Comparison of ENCODE assay signal across 30 cellular contexts in the genomic region with DNA sequence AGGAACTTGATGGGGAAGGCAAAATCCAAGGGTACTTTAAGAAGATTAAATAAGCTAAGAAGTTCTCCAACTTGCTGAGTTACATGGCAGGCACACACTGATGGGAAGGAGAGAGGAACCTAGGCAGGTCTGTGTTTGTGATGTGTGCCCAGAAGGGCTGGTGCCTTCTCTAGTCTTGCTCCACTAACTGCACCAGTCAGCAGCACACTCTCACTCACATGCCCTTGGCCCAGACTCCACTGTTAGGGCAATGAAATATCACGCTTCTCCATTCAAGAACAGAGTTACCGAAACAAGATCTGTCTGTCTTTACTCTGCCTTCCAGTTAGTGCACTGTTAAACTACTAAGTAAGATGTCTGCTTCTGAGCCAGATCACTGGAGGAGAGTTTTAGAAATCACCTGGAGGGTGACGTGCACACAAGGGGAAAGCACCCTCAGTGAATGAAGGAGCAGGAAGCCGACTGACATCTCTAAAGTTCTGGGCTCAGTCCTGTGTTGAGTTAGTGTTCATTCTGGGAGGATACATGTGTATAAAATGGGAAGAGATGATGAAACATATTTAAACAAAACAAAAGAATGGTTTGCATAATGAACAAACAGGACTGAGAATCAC.
A peak's percentile ranks its signal among the peaks of the same experiment; 100 is the strongest.
DNase-seq lines count a peak whose midpoint lies in the region; ATAC-seq and FAIRE-seq lines count a peak whose summit lies in the region.
"Had no signal": no experiment of that assay in that cellular context is flagged by ENCODE, and none has a peak within 500 bp of the region (broad histone marks: within the 10 kb centered on the region; RNA-seq: fewer than 3 reads in every experiment).

No MANE protein-coding gene starts in this region.

- H3K9me3 ChIP-seq in HAP-1 (no peaks in the 10 kb centered on the region), aorta (ENCODE audit: control insufficient read depth, low read length) (no peaks in the 10 kb centered on the region)
- H3K9me3 ChIP-seq: colonic mucosa, right lobe of liver, tibial artery had no signal

- ATAC-seq in HG02610 (IDR thresholded peaks at IDR 0.05; ENCODE audit: unreplicated experiment) (peak; percentile 77), naive B cell (ENCODE audit: low read depth in 2 of 2) (peak; percentile 70 to 71), GM18861 (IDR thresholded peaks at IDR 0.05; ENCODE audit: unreplicated experiment) (no peak), aorta (ENCODE audit: low FRiP score) (no peak)
- ATAC-seq: esophagus mucosa; foreskin keratinocyte; GM23338; right lobe of liver; stimulated activated naive CD8-positive, alpha-beta T cell treated with anti-CD3 and anti-CD28 coated beads, Interleukin-15, amount 100 ng/mL, for 72 hours had no signal

- H3K36me3 Mint-ChIP-seq in IgD-negative memory B cell = peaks cover 3% of the 10 kb centered on the region
- H3K36me3 Mint-ChIP-seq in naive B cell = peaks cover 0 to 7% of the 10 kb centered on the region in 2 donors
- H3K36me3 Mint-ChIP-seq in activated CD4-positive, alpha-beta memory T cell treated with anti-CD3 and anti-CD28 coated beads, Interleukin-2, amount 10 ng/mL, durations not matched to agents 7 days and 5 days (ENCODE audit: low read depth) = no peaks in the 10 kb centered on the region

- H3K27ac Mint-ChIP-seq in IgD-negative memory B cell = peak overlapping the region in 2 of 3 donors; percentile 9 to 47
- peak overlapping the region; percentile 30 to 88 (median 68) for H3K27ac Mint-ChIP-seq in naive B cell
- H3K27ac Mint-ChIP-seq in activated CD4-positive, alpha-beta memory T cell treated with anti-CD3 and anti-CD28 coated beads, Interleukin-2, amount 10 ng/mL, durations not matched to agents 7 days and 5 days = no peak overlapping the region
- H3K27ac Mint-ChIP-seq: activated CD4-positive, alpha-beta T cell treated with anti-CD3 and anti-CD28 coated beads, Interleukin-2, amount 10 ng/mL, durations not matched to agents 24 days and 14 days; GM23338; immature natural killer cell had no signal

- H3K36me3 ChIP-seq in HAP-1 (replicated peaks) (no peaks in the 10 kb centered on the region), aorta (ENCODE audit: control insufficient read depth in 1 of 2, insufficient read depth in 2 of 2, low read length in 1 of 2) (no peaks in the 10 kb centered on the region)
- H3K36me3 ChIP-seq: colonic mucosa, right lobe of liver, tibial artery had no signal

- H3K4me1 Mint-ChIP-seq in IgD-negative memory B cell = peaks cover 12 to 20% (median 12%) of the 10 kb centered on the region in 3 donors
- peaks cover 18 to 30% (median 27%) of the 10 kb centered on the region in 3 donors for H3K4me1 Mint-ChIP-seq in naive B cell
- no peaks in the 10 kb centered on the region for H3K4me1 Mint-ChIP-seq in activated CD4-positive, alpha-beta memory T cell treated with anti-CD3 and anti-CD28 coated beads, Interleukin-2, amount 10 ng/mL, durations not matched to agents 7 days and 5 days
- H3K4me1 Mint-ChIP-seq: activated CD4-positive, alpha-beta T cell treated with anti-CD3 and anti-CD28 coated beads, Interleukin-2, amount 10 ng/mL, durations not matched to agents 24 days and 14 days; immature natural killer cell; stimulated activated naive CD8-positive, alpha-beta T cell treated with anti-CD3 and anti-CD28 coated beads, Interleukin-15, amount 100 ng/mL, for 72 hours had no signal

- POLR2A ChIA-PET in activated CD4-positive, alpha-beta memory T cell treated with anti-CD3 and anti-CD28 coated beads, Interleukin-2, amount 10 ng/mL, durations not matched to agents 7 days and 5 days (lab: Charles Lee) = no interaction called here

- H3K4me3 ChIP-seq in HAP-1 (no peak overlapping the region), aorta (ENCODE audit: low read length in 2 of 2) (no peak overlapping the region)
- H3K4me3 ChIP-seq: colonic mucosa, GM23338, right lobe of liver, tibial artery had no signal

- H3K27me3 ChIP-seq in HAP-1 (ENCODE audit: low read depth) (no peaks in the 10 kb centered on the region), aorta (ENCODE audit: control insufficient read depth in 1 of 2, insufficient read depth in 2 of 2, low read length in 1 of 2) (no peaks in the 10 kb centered on the region)
- H3K27me3 ChIP-seq: colonic mucosa, foreskin keratinocyte, right lobe of liver, tibial artery had no signal

- peak overlapping the region in 1 of 4 donors; percentile 54 for H3K4me3 Mint-ChIP-seq in IgD-negative memory B cell
- peak overlapping the region in 1 of 8 donors; percentile 27 for H3K4me3 Mint-ChIP-seq in naive B cell
- no peak overlapping the region for H3K4me3 Mint-ChIP-seq in activated CD4-positive, alpha-beta memory T cell treated with anti-CD3 and anti-CD28 coated beads, Interleukin-2, amount 10 ng/mL, durations not matched to agents 7 days and 5 days
- H3K4me3 Mint-ChIP-seq: activated CD4-positive, alpha-beta T cell treated with anti-CD3 and anti-CD28 coated beads, Interleukin-2, amount 10 ng/mL, durations not matched to agents 24 days and 14 days; GM23338; immature natural killer cell; stimulated activated naive CD8-positive, alpha-beta T cell treated with anti-CD3 and anti-CD28 coated beads, Interleukin-15, amount 100 ng/mL, for 72 hours had no signal

- in situ Hi-C loops in HAP-1 (cut with MboI; ENCODE audit: low sequenced_read_pairs) = no loop called here

- intact Hi-C loops in aorta (cut with DNase I) = loop anchor here in 1 of 2 donors (10.0 kb wide), 1 partner anchor 156 kb away; no protein-coding TSS in a partner anchor

- FAIRE-seq in GM18507 (lab: Jason Lieb, UNC) = peak; percentile 55

- DNase-seq in GM18507 (ENCODE audit: extremely low spot score, insufficient read length, low read depth) (no peak), naive B cell (peak; percentile 26), HAP-1 (ENCODE audit: low spot score in 2 of 2) (no peak), aorta (no peak)
- DNase-seq in activated CD4-positive, alpha-beta memory T cell treated with anti-CD3 and anti-CD28 coated beads, Interleukin-2, amount 10 ng/mL, durations not matched to agents 7 days and 5 days = no peak
- DNase-seq: activated CD4-positive, alpha-beta T cell treated with anti-CD3 and anti-CD28 coated beads, Interleukin-2, amount 10 ng/mL, durations not matched to agents 24 days and 14 days; activated naive CD4-positive, alpha-beta T cell treated with anti-CD3 and anti-CD28 coated beads, Interleukin-2, amount 50 U/mL, for 16 hours; amygdala; C1 segment of cervical spinal cord; Calu3; colonic mucosa; foreskin keratinocyte; hippocampal formation; immature natural killer cell; KG1; mesenchymal stem cell; MM.1S; NCI-H146; NCI-H2171; NCI-H524 treated with DMSO at 0.1 percent for 48 hours; right lobe of liver; stimulated activated CD4-positive, alpha-beta T cell treated with anti-CD3 and anti-CD28 coated beads, Interleukin-12 subunit alpha, Interleukin-12 subunit beta, amount 100 ng/mL, for 4 hours; stimulated activated naive CD8-positive, alpha-beta T cell treated with anti-CD3 and anti-CD28 coated beads, Interleukin-15, amount 100 ng/mL, for 72 hours; T-helper 2 cell; tibial artery had no signal

- H3K27me3 Mint-ChIP-seq in IgD-negative memory B cell = no peaks in the 10 kb centered on the region
- H3K27me3 Mint-ChIP-seq in naive B cell = no peaks in the 10 kb centered on the region
- no peaks in the 10 kb centered on the region for H3K27me3 Mint-ChIP-seq in activated CD4-positive, alpha-beta memory T cell treated with anti-CD3 and anti-CD28 coated beads, Interleukin-2, amount 10 ng/mL, durations not matched to agents 7 days and 5 days
- H3K27me3 Mint-ChIP-seq: stimulated activated naive CD8-positive, alpha-beta T cell treated with anti-CD3 and anti-CD28 coated beads, Interleukin-15, amount 100 ng/mL, for 72 hours had no signal

- CTCF ChIA-PET in activated CD4-positive, alpha-beta memory T cell treated with anti-CD3 and anti-CD28 coated beads, Interleukin-2, amount 10 ng/mL, durations not matched to agents 7 days and 5 days (lab: Charles Lee) = no interaction called here

- H3K27ac ChIP-seq in aorta (ENCODE audit: low read depth in 1 of 2, low read length in 2 of 2) = no peak overlapping the region
- H3K27ac ChIP-seq: colonic mucosa, foreskin keratinocyte, right lobe of liver, tibial artery had no signal

- H3K9me3 Mint-ChIP-seq in IgD-negative memory B cell = no peaks in the 10 kb centered on the region
- no peaks in the 10 kb centered on the region for H3K9me3 Mint-ChIP-seq in naive B cell
- H3K9me3 Mint-ChIP-seq in activated CD4-positive, alpha-beta memory T cell treated with anti-CD3 and anti-CD28 coated beads, Interleukin-2, amount 10 ng/mL, durations not matched to agents 7 days and 5 days = no peaks in the 10 kb centered on the region
- H3K9me3 Mint-ChIP-seq: activated CD4-positive, alpha-beta T cell treated with anti-CD3 and anti-CD28 coated beads, Interleukin-2, amount 10 ng/mL, durations not matched to agents 24 days and 14 days; GM23338; immature natural killer cell; stimulated activated naive CD8-positive, alpha-beta T cell treated with anti-CD3 and anti-CD28 coated beads, Interleukin-15, amount 100 ng/mL, for 72 hours had no signal

- H3K4me1 ChIP-seq in HAP-1 (peaks cover 26% of the 10 kb centered on the region), aorta (ENCODE audit: control insufficient read depth in 1 of 2, insufficient read depth in 2 of 2, low read length in 2 of 2) (peaks cover 7 to 8% of the 10 kb centered on the region in 2 donors)
- H3K4me1 ChIP-seq: colonic mucosa, right lobe of liver had no signal

- WGBS in aorta, 2 donors = 87 to 93% methylated on average over 4 of the region's 4 CpGs

Comparison
In these comparisons a context has a peak if more than half of its experiments do, and no peak if none do; other contexts are left out.
1. ATAC-seq: peak in HG02610 (single experiment) and naive B cell (2 of 2); none in GM18861 (single experiment) and aorta (single experiment).